ENCODE assay signal across 1 cellular context in the genomic region with DNA sequence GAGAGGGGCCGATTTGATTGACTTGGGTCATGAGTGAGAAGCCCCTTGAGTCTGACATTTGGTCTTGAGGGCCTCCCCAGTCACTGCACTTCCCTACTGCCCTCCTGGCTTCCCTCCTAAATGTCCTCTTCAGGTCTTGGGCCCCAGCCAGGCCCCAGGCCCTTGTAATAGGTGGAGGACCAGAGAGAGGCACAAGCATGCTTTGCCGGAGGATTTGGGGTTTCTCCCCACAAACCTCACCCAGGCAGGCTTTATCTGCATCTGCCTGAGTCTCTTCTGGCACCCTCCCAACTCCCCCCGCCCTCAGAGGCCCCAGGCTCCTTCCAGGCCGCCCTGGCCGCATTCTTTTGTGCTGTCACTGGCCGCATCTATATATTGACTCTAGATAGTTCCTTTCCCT.
TF ChIP-seq lines count a peak whose summit lies in the region.

No MANE protein-coding gene starts in this region.

TF ChIP-seq in GM23338, 12 proteins besides CTCF, POLR2A, EP300 and RAD21 (continued from another document):
- TF ChIP-seq, protein P1, sequence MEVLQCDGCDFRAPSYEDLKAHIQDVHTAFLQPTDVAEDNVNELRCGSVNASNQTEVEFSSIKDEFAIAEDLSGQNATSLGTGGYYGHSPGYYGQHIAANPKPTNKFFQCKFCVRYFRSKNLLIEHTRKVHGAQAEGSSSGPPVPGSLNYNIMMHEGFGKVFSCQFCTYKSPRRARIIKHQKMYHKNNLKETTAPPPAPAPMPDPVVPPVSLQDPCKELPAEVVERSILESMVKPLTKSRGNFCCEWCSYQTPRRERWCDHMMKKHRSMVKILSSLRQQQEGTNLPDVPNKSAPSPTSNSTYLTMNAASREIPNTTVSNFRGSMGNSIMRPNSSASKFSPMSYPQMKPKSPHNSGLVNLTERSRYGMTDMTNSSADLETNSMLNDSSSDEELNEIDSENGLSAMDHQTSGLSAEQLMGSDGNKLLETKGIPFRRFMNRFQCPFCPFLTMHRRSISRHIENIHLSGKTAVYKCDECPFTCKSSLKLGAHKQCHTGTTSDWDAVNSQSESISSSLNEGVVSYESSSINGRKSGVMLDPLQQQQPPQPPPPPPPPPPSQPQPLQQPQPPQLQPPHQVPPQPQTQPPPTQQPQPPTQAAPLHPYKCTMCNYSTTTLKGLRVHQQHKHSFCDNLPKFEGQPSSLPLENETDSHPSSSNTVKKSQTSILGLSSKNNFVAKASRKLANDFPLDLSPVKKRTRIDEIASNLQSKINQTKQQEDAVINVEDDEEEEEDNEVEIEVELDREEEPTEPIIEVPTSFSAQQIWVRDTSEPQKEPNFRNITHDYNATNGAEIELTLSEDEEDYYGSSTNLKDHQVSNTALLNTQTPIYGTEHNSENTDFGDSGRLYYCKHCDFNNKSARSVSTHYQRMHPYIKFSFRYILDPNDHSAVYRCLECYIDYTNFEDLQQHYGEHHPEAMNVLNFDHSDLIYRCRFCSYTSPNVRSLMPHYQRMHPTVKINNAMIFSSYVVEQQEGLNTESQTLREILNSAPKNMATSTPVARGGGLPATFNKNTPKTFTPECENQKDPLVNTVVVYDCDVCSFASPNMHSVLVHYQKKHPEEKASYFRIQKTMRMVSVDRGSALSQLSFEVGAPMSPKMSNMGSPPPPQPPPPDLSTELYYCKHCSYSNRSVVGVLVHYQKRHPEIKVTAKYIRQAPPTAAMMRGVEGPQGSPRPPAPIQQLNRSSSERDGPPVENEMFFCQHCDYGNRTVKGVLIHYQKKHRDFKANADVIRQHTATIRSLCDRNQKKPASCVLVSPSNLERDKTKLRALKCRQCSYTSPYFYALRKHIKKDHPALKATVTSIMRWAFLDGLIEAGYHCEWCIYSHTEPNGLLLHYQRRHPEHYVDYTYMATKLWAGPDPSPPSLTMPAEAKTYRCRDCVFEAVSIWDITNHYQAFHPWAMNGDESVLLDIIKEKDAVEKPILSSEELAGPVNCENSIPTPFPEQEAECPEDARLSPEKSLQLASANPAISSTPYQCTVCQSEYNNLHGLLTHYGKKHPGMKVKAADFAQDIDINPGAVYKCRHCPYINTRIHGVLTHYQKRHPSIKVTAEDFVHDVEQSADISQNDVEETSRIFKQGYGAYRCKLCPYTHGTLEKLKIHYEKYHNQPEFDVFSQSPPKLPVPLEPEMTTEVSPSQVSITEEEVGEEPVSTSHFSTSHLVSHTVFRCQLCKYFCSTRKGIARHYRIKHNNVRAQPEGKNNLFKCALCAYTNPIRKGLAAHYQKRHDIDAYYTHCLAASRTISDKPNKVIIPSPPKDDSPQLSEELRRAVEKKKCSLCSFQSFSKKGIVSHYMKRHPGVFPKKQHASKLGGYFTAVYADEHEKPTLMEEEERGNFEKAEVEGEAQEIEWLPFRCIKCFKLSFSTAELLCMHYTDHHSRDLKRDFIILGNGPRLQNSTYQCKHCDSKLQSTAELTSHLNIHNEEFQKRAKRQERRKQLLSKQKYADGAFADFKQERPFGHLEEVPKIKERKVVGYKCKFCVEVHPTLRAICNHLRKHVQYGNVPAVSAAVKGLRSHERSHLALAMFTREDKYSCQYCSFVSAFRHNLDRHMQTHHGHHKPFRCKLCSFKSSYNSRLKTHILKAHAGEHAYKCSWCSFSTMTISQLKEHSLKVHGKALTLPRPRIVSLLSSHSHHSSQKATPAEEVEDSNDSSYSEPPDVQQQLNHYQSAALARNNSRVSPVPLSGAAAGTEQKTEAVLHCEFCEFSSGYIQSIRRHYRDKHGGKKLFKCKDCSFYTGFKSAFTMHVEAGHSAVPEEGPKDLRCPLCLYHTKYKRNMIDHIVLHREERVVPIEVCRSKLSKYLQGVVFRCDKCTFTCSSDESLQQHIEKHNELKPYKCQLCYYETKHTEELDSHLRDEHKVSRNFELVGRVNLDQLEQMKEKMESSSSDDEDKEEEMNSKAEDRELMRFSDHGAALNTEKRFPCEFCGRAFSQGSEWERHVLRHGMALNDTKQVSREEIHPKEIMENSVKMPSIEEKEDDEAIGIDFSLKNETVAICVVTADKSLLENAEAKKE (CRISPR knock-in tag; IDR thresholded peaks at IDR 0.05), result no peak
